10 cellular contexts compared by ENCODE assay signal in genomic region chr7:85719981-85720963, GRCh38.
DNase-seq lines count a peak whose midpoint lies in the region; ATAC-seq, FAIRE-seq and TF ChIP-seq lines count a peak whose summit lies in the region.
"Had no signal": no experiment of that assay in that cellular context is flagged by ENCODE, and none has a peak within 500 bp of the region (broad histone marks: within the 10 kb centered on the region; RNA-seq: fewer than 3 reads in every experiment).

No MANE protein-coding gene starts in this region.

- H3K79me1 ChIP-seq in neuronal stem cell (ENCODE audit: low read depth, low read length) = no peaks in the 10 kb centered on the region

- H3K27me3 ChIP-seq in neuronal stem cell (ENCODE audit: control insufficient read depth in 3 of 3, insufficient read depth in 3 of 3, low read depth in 1 of 3, low read length in 3 of 3) = no peaks in the 10 kb centered on the region
- H3K27me3 ChIP-seq: colonic mucosa had no signal

- H3K27ac Mint-ChIP-seq in stimulated activated effector memory CD8-positive, alpha-beta T cell treated with anti-CD3 and anti-CD28 coated beads, Interleukin-12 subunit alpha, Interleukin-12 subunit beta, amount 100 ng/mL, for 72 hours = no peak overlapping the region
- H3K27ac Mint-ChIP-seq in endothelial cell (ENCODE audit: unreplicated experiment) = no peak overlapping the region

- H3K36me3 Mint-ChIP-seq in stimulated activated effector memory CD8-positive, alpha-beta T cell treated with anti-CD3 and anti-CD28 coated beads, Interleukin-12 subunit alpha, Interleukin-12 subunit beta, amount 100 ng/mL, for 72 hours = no peaks in the 10 kb centered on the region
- no peaks in the 10 kb centered on the region for H3K36me3 Mint-ChIP-seq in endothelial cell (ENCODE audit: low read depth, unreplicated experiment)

- H3K27me3 Mint-ChIP-seq in endothelial cell (ENCODE audit: unreplicated experiment) = peaks cover 2% of the 10 kb centered on the region

- H3K9me3 Mint-ChIP-seq in stimulated activated effector memory CD8-positive, alpha-beta T cell treated with anti-CD3 and anti-CD28 coated beads, Interleukin-12 subunit alpha, Interleukin-12 subunit beta, amount 100 ng/mL, for 72 hours = peaks cover 5% of the 10 kb centered on the region
- no peaks in the 10 kb centered on the region for H3K9me3 Mint-ChIP-seq in endothelial cell (ENCODE audit: unreplicated experiment)

- no peak overlapping the region for H3K4me3 ChIP-seq in neuronal stem cell (ENCODE audit: low read length in 2 of 2)
- H3K4me3 ChIP-seq: colonic mucosa had no signal

- DNase-seq in ELR (ENCODE audit: low read depth) = peak; percentile 38
- DNase-seq in NCI-H446 treated with DMSO at 0.1 percent for 48 hours (lab: John Stamatoyannopoulos, UW) = peak; percentile 91
- DNase-seq in neuronal stem cell (ENCODE audit: low spot score) = no peak
- no peak for DNase-seq in superior temporal gyrus (ENCODE audit: extremely low spot score)
- no peak for DNase-seq in stimulated activated effector memory CD8-positive, alpha-beta T cell treated with anti-CD3 and anti-CD28 coated beads, Interleukin-12 subunit alpha, Interleukin-12 subunit beta, amount 100 ng/mL, for 72 hours (ENCODE audit: low spot score in 2 of 2)
- no peak for DNase-seq in endothelial cell (ENCODE audit: low spot score)
- DNase-seq: colonic mucosa, retina had no signal

- H2AFZ ChIP-seq in neuronal stem cell (ENCODE audit: low read length) = peak overlapping the region; percentile 38

- no peak overlapping the region for H3K4me2 ChIP-seq in neuronal stem cell (ENCODE audit: insufficient read depth, low read length, poor library complexity, severe bottlenecking)

- no peak overlapping the region for H3K27ac ChIP-seq in neuronal stem cell (replicated peaks; ENCODE audit: low read length)
- H3K27ac ChIP-seq: colonic mucosa had no signal

- H3K4me1 ChIP-seq in neuronal stem cell (ENCODE audit: control insufficient read depth in 2 of 2, insufficient read depth in 1 of 2, low read depth in 1 of 2, low read length in 2 of 2) = no peaks in the 10 kb centered on the region
- H3K4me1 ChIP-seq: colonic mucosa had no signal

- H2AK5ac ChIP-seq in neuronal stem cell (ENCODE audit: low read depth, low read length) = no peak overlapping the region

- H3K4me3 Mint-ChIP-seq in stimulated activated effector memory CD8-positive, alpha-beta T cell treated with anti-CD3 and anti-CD28 coated beads, Interleukin-12 subunit alpha, Interleukin-12 subunit beta, amount 100 ng/mL, for 72 hours = no peak overlapping the region
- H3K4me3 Mint-ChIP-seq in endothelial cell (ENCODE audit: unreplicated experiment) = no peak overlapping the region

- ATAC-seq in stimulated activated effector memory CD8-positive, alpha-beta T cell treated with anti-CD3 and anti-CD28 coated beads, Interleukin-12 subunit alpha, Interleukin-12 subunit beta, amount 100 ng/mL, for 72 hours = no peak
- ATAC-seq in HG03565 (IDR thresholded peaks at IDR 0.05; ENCODE audit: unreplicated experiment) = no peak

- H2BK15ac ChIP-seq in neuronal stem cell (ENCODE audit: low read length) = no peak overlapping the region

- no peak overlapping the region for H2BK120ac ChIP-seq in neuronal stem cell (ENCODE audit: low read depth, low read length)

- no peak overlapping the region for H2BK5ac ChIP-seq in neuronal stem cell (ENCODE audit: low read length)

- H3K4me1 Mint-ChIP-seq in stimulated activated effector memory CD8-positive, alpha-beta T cell treated with anti-CD3 and anti-CD28 coated beads, Interleukin-12 subunit alpha, Interleukin-12 subunit beta, amount 100 ng/mL, for 72 hours = no peaks in the 10 kb centered on the region
- no peaks in the 10 kb centered on the region for H3K4me1 Mint-ChIP-seq in endothelial cell (ENCODE audit: unreplicated experiment)

- H3K14ac ChIP-seq in neuronal stem cell (ENCODE audit: low read length) = no peak overlapping the region

- no peak overlapping the region for H3K4ac ChIP-seq in neuronal stem cell (ENCODE audit: low read length)

- no peak overlapping the region for H3K18ac ChIP-seq in neuronal stem cell (ENCODE audit: low read length)

- no peak overlapping the region for H3K23ac ChIP-seq in neuronal stem cell (ENCODE audit: low read depth, low read length, poor library complexity)

- no peak overlapping the region for H4K91ac ChIP-seq in neuronal stem cell (ENCODE audit: low read depth, low read length, poor library complexity)

- WGBS in neuronal stem cell (ENCODE audit: extremely low coverage in 2 of 2, insufficient read length in 2 of 2, insufficient replicate concordance in 1 of 2), 2 donors = no CpG with 5 or more reads among the region's 4 CpGs

- no peak overlapping the region for H3K9ac ChIP-seq in neuronal stem cell (ENCODE audit: low read depth, low read length, poor library complexity)

- no peaks in the 10 kb centered on the region for H3K9me3 ChIP-seq in neuronal stem cell (replicated peaks in 1 of 2; ENCODE audit: control insufficient read depth in 2 of 2, insufficient read depth in 1 of 2, low read depth in 1 of 2, low read length in 2 of 2)
- H3K9me3 ChIP-seq: colonic mucosa had no signal

- TF ChIP-seq CTCF in endothelial cell (IDR thresholded peaks at IDR 0.05; ENCODE audit: unreplicated experiment) = no peak

- no peaks in the 10 kb centered on the region for H3K36me3 ChIP-seq in neuronal stem cell (replicated peaks in 1 of 2; ENCODE audit: control insufficient read depth in 2 of 2, insufficient read depth in 2 of 2, low read length in 2 of 2)
- H3K36me3 ChIP-seq: colonic mucosa had no signal

- FAIRE-seq in colon (lab: Jason Lieb, UNC) = peak; percentile 38

- no peak overlapping the region for H4K8ac ChIP-seq in neuronal stem cell (ENCODE audit: low read depth, low read length)

- no peak overlapping the region for H2BK12ac ChIP-seq in neuronal stem cell (ENCODE audit: low read length)

Comparison
In these comparisons a context has a peak if more than half of its experiments do, and no peak if none do; other contexts are left out.
1. DNase-seq: peak in ELR (single experiment) and NCI-H446 treated with DMSO at 0.1 percent for 48 hours (single experiment); none in neuronal stem cell (single experiment), superior temporal gyrus (single experiment), stimulated activated effector memory CD8-positive, alpha-beta T cell treated with anti-CD3 and anti-CD28 coated beads, Interleukin-12 subunit alpha, Interleukin-12 subunit beta, amount 100 ng/mL, for 72 hours (0 of 2) and endothelial cell (single experiment).